1 cellular context compared by ENCODE assay signal in genomic region chr2:124664363-124664762, GRCh38.
A peak's percentile ranks its signal among the peaks of the same experiment; 100 is the strongest.
TF ChIP-seq lines count a peak whose summit lies in the region.

No MANE protein-coding gene starts in this region.

TF ChIP-seq in HepG2, 621 proteins besides CTCF, POLR2A, EP300 and RAD21 (continued from another document):
- TF ChIP-seq MNT (IDR thresholded peaks at IDR 0.05), result 0 out of 2 replicates have a peak, but pooled peaks have one; percentile 7
